Comparison of ENCODE assay signal across 9 cellular contexts in the genomic region with DNA sequence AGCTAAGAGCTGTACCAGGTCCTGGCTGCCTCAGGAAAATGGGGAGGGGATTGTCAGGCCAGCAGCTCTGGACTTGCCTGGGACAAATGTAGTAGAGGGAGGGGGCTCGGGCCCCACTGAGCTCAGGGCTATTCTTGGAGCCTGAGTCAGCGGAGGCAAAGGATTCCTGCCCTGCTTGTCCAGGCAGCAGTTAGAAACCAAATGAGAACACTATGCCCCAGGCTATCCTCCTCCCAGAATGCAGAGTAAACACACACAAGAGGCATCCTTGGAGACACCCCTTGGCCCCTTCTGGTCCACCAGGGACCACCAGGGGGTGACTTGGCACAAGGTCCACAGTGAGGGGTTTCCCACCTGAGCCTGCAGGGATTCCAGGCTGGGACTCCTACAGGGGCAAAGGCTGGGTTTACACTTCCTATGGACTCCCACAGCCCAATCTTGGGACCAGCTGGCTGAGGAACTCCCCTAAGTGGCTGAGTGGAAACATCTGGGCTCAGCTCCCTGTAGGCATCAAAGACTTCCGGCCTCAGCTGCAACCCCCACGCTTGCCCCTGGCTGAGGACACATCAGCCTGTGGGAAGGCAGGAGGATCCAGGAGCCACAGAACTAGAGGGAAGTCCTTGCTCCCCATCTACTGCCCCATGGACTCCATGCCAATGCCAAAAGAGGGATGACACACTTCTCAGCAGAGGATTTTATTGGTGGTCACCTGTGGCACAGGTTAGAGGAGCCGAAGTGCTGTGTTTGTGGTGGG. TPM values are rescaled to one million over a fixed set of nuclear protein-coding genes. Genes with fewer than 3 reads are reported as not detected.
DNase-seq lines count a peak whose midpoint lies in the region; ATAC-seq and TF ChIP-seq lines count a peak whose summit lies in the region.
"Had no signal": no experiment of that assay in that cellular context is flagged by ENCODE, and none has a peak within 500 bp of the region (broad histone marks: within the 10 kb centered on the region; RNA-seq: fewer than 3 reads in every experiment).

No MANE protein-coding gene starts in this region.

- no peak overlapping the region for H3K4me3 Mint-ChIP-seq in stimulated activated naive B cell treated with anti-CD40 and anti-IgM and Interleukin-4, amounts not matched to agents 10 μg/mL and 1 μg/mL and 100 μg/mL, for 72 hours
- no peak overlapping the region for H3K4me3 Mint-ChIP-seq in immature natural killer cell
- H3K4me3 Mint-ChIP-seq in naive thymus-derived CD4-positive, alpha-beta T cell = no peak overlapping the region

- in situ Hi-C loops in astrocyte of the spinal cord (cut with HindIII; ENCODE audit: low sequenced_read_pairs) = no loop called here

- H3K27me3 ChIP-seq in right atrium auricular region = no peaks in the 10 kb centered on the region
- H3K27me3 ChIP-seq in naive thymus-derived CD4-positive, alpha-beta T cell (ENCODE audit: control insufficient read depth in 2 of 2, insufficient read depth in 2 of 2, low read length in 2 of 2) = peaks cover 0 to 7% of the 10 kb centered on the region in 2 donors

- POLR2A ChIA-PET in naive thymus-derived CD4-positive, alpha-beta T cell (lab: Charles Lee) = no interaction called here

- ATAC-seq in stimulated activated naive B cell treated with anti-CD40 and anti-IgM and Interleukin-4, amounts not matched to agents 10 μg/mL and 1 μg/mL and 100 μg/mL, for 72 hours (replicated peaks) = no peak
- no peak for ATAC-seq in naive thymus-derived CD4-positive, alpha-beta T cell
- ATAC-seq in HG03025 (IDR thresholded peaks at IDR 0.05; ENCODE audit: low FRiP score, unreplicated experiment) (no peak), HG03457 (IDR thresholded peaks at IDR 0.05; ENCODE audit: unreplicated experiment) (no peak)

- H3K9me3 Mint-ChIP-seq in stimulated activated naive B cell treated with anti-CD40 and anti-IgM and Interleukin-4, amounts not matched to agents 10 μg/mL and 1 μg/mL and 100 μg/mL, for 72 hours = no peaks in the 10 kb centered on the region
- H3K9me3 Mint-ChIP-seq in immature natural killer cell = no peaks in the 10 kb centered on the region
- no peaks in the 10 kb centered on the region for H3K9me3 Mint-ChIP-seq in naive thymus-derived CD4-positive, alpha-beta T cell

- H3K4me3 ChIP-seq in astrocyte of the spinal cord (ENCODE audit: low read depth, low read length) (no peak overlapping the region), right atrium auricular region (no peak overlapping the region)
- no peak overlapping the region for H3K4me3 ChIP-seq in naive thymus-derived CD4-positive, alpha-beta T cell (ENCODE audit: low read length)

- peaks cover 0 to 80% of the 10 kb centered on the region in 2 donors for H3K4me1 ChIP-seq in right atrium auricular region
- no peaks in the 10 kb centered on the region for H3K4me1 ChIP-seq in naive thymus-derived CD4-positive, alpha-beta T cell (ENCODE audit: control insufficient read depth in 2 of 2, insufficient read depth in 2 of 2, low read length in 2 of 2)

- H3K27ac ChIP-seq in right atrium auricular region = peak overlapping the region; percentile 86 to 95
- H3K27ac ChIP-seq in naive thymus-derived CD4-positive, alpha-beta T cell (ENCODE audit: low read depth, low read length) = no peak overlapping the region

- peaks cover 10 to 11% of the 10 kb centered on the region in 2 donors for H3K27me3 Mint-ChIP-seq in stimulated activated naive B cell treated with anti-CD40 and anti-IgM and Interleukin-4, amounts not matched to agents 10 μg/mL and 1 μg/mL and 100 μg/mL, for 72 hours
- peaks cover 7 to 11% (median 11%) of the 10 kb centered on the region in 3 donors for H3K27me3 Mint-ChIP-seq in immature natural killer cell (ENCODE audit: low read depth in 3 of 3)
- peaks cover 0 to 20% (median 4%) of the 10 kb centered on the region in 5 donors for H3K27me3 Mint-ChIP-seq in naive thymus-derived CD4-positive, alpha-beta T cell

- peak overlapping the region; percentile 31 for H3K27ac Mint-ChIP-seq in stimulated activated naive B cell treated with anti-CD40 and anti-IgM and Interleukin-4, amounts not matched to agents 10 μg/mL and 1 μg/mL and 100 μg/mL, for 72 hours
- H3K27ac Mint-ChIP-seq in immature natural killer cell = peak overlapping the region in 1 of 6 donors; percentile 23
- no peak overlapping the region for H3K27ac Mint-ChIP-seq in naive thymus-derived CD4-positive, alpha-beta T cell

- peaks cover 20 to 50% of the 10 kb centered on the region in 2 donors for H3K36me3 Mint-ChIP-seq in stimulated activated naive B cell treated with anti-CD40 and anti-IgM and Interleukin-4, amounts not matched to agents 10 μg/mL and 1 μg/mL and 100 μg/mL, for 72 hours
- H3K36me3 Mint-ChIP-seq in immature natural killer cell = peaks cover 10 to 22% (median 11%) of the 10 kb centered on the region in 3 donors
- H3K36me3 Mint-ChIP-seq in naive thymus-derived CD4-positive, alpha-beta T cell = peaks cover 0 to 37% (median 10%) of the 10 kb centered on the region in 5 donors

- CTCF ChIA-PET in naive thymus-derived CD4-positive, alpha-beta T cell (lab: Charles Lee) = interaction anchor here (0.7 kb wide), 1 partner anchor 198 kb away, joined by 4 read pairs; no protein-coding TSS in a partner anchor

- TF ChIP-seq CTCF in astrocyte of the spinal cord (IDR thresholded peaks at IDR 0.05; ENCODE audit: low read depth, low read length) (no peak), right atrium auricular region (IDR thresholded peaks at IDR 0.05) (no peak)

- peak; percentile 97 for DNase-seq in HCEC 1CT
- DNase-seq in astrocyte of the spinal cord (ENCODE audit: low read depth, low spot score) = peak; percentile 95
- peak; percentile 69 for DNase-seq in right atrium auricular region (ENCODE audit: low spot score)
- DNase-seq in stimulated activated naive B cell treated with anti-CD40 and anti-IgM and Interleukin-4, amounts not matched to agents 10 μg/mL and 1 μg/mL and 100 μg/mL, for 72 hours = no peak
- DNase-seq in immature natural killer cell = no peak
- no peak for DNase-seq in naive thymus-derived CD4-positive, alpha-beta T cell

- intact Hi-C loops in naive thymus-derived CD4-positive, alpha-beta T cell (cut with micrococcal nuclease) = loop anchor here in 1 of 2 donors (5.0 kb wide), 1 partner anchor 39 kb away; the partner anchor contains the start of gene SLC26A6

- H3K36me3 ChIP-seq in right atrium auricular region = peaks cover 49% of the 10 kb centered on the region
- peaks cover 7 to 61% (median 11%) of the 10 kb centered on the region in 3 experiments for H3K36me3 ChIP-seq in naive thymus-derived CD4-positive, alpha-beta T cell (ENCODE audit: control insufficient read depth in 2 of 3, insufficient read depth in 3 of 3, low read length in 3 of 3)

- H3K4me1 Mint-ChIP-seq in stimulated activated naive B cell treated with anti-CD40 and anti-IgM and Interleukin-4, amounts not matched to agents 10 μg/mL and 1 μg/mL and 100 μg/mL, for 72 hours = peaks cover 10 to 11% of the 10 kb centered on the region in 2 donors
- no peaks in the 10 kb centered on the region for H3K4me1 Mint-ChIP-seq in immature natural killer cell
- H3K4me1 Mint-ChIP-seq in naive thymus-derived CD4-positive, alpha-beta T cell = peaks cover 0 to 8% (median 3%) of the 10 kb centered on the region in 7 donors

- no peaks in the 10 kb centered on the region for H3K9me3 ChIP-seq in right atrium auricular region
- H3K9me3 ChIP-seq in naive thymus-derived CD4-positive, alpha-beta T cell (ENCODE audit: control insufficient read depth in 2 of 3, low read length in 3 of 3) = no peaks in the 10 kb centered on the region

RNA-seq across cellular contexts. Expression of gene COL7A1, which starts 3.4 kb away (rescaled TPM):
- total RNA-seq in right atrium auricular region = 1 to 10 TPM; 1.9 to 2.6 TPM
- polyA plus RNA-seq in immature natural killer cell = not detected
- 1 to 10 TPM in 3 of 5 experiments, under 1 TPM in 2; 0.71 to 3.4 (median 1.2) TPM for total RNA-seq in naive thymus-derived CD4-positive, alpha-beta T cell
- polyA plus RNA-seq in naive thymus-derived CD4-positive, alpha-beta T cell = not detected

RNA-seq across cellular contexts. Expression of gene UQCRC1, which starts 10.9 kb away (rescaled TPM):
- 100 to 1,000 TPM; 847 to 948 TPM for total RNA-seq in right atrium auricular region
- 100 to 1,000 TPM; 189 to 544 (median 231) TPM for polyA plus RNA-seq in immature natural killer cell
- total RNA-seq in naive thymus-derived CD4-positive, alpha-beta T cell = 100 to 1,000 TPM in 2 of 5 experiments, 10 to 100 TPM in 3; 77.3 to 156 (median 91.7) TPM
- polyA plus RNA-seq in naive thymus-derived CD4-positive, alpha-beta T cell = 100 to 1,000 TPM; 151 to 164 TPM

RNA-seq across cellular contexts. Expression of gene TMEM89, which starts 23.1 kb away (rescaled TPM):
- not detected for total RNA-seq in right atrium auricular region
- polyA plus RNA-seq in immature natural killer cell = not detected
- not detected for total RNA-seq in naive thymus-derived CD4-positive, alpha-beta T cell
- polyA plus RNA-seq in naive thymus-derived CD4-positive, alpha-beta T cell = not detected
- total RNA-seq: frontal cortex had no signal

RNA-seq across cellular contexts. Expression of gene UCN2, which starts 34.9 kb away (rescaled TPM):
- not detected for total RNA-seq in right atrium auricular region
- polyA plus RNA-seq in immature natural killer cell = not detected
- under 1 TPM in 1 of 5 experiments, not detected in 4; 0.51 TPM for total RNA-seq in naive thymus-derived CD4-positive, alpha-beta T cell
- polyA plus RNA-seq in naive thymus-derived CD4-positive, alpha-beta T cell = not detected
- total RNA-seq: frontal cortex had no signal

RNA-seq across cellular contexts. Expression of gene SLC26A6, which starts 36.8 kb away (rescaled TPM):
- total RNA-seq in right atrium auricular region = 10 to 100 TPM in 1 of 2 donors, 1 to 10 TPM in 1; 9.6 to 10.1 TPM
- 1 to 10 TPM; 2.2 to 7.8 (median 5.1) TPM for polyA plus RNA-seq in immature natural killer cell
- 10 to 100 TPM; 15.1 to 37.6 (median 31.2) TPM for total RNA-seq in naive thymus-derived CD4-positive, alpha-beta T cell
- polyA plus RNA-seq in naive thymus-derived CD4-positive, alpha-beta T cell = 1 to 10 TPM; 3.5 to 3.7 TPM

Comparison
In these comparisons a context has a peak if more than half of its experiments do, and no peak if none do; other contexts are left out.
1. DNase-seq: peak in HCEC 1CT (single experiment), astrocyte of the spinal cord (single experiment) and right atrium auricular region (single experiment); none in stimulated activated naive B cell treated with anti-CD40 and anti-IgM and Interleukin-4, amounts not matched to agents 10 μg/mL and 1 μg/mL and 100 μg/mL, for 72 hours (single experiment), immature natural killer cell (0 of 3) and naive thymus-derived CD4-positive, alpha-beta T cell (0 of 9).
2. RNA of gene UQCRC1, which starts 10.9 kb away (total RNA-seq): 847 to 948 TPM in right atrium auricular region; 77.3 to 156 TPM in naive thymus-derived CD4-positive, alpha-beta T cell; every median in the first group is over 4 times any median in the second.